In the genomic region with DNA sequence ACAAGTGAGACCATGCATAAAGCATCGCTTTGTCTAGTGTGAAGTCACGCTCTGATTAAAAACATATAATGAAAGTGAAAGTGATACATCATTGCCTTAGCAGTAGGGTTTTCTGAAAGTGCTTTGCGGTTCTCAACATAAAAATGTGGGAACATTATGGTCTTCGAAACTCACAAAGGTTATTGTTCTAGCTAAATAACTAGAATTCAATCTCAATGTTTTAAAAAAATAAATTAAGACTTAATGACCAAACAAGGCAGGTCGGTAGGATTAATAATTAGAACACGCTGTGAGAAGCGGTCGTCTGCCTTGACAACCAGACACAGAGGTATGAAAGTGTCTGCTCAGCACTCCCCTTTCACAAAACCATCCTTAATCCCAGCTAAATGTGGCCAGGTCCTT, we compare ENCODE assay signal across 1 cellular context.
TF ChIP-seq lines count a peak whose summit lies in the region.

No MANE protein-coding gene starts in this region.

TF ChIP-seq in GM12878, 131 proteins besides CTCF, POLR2A, EP300 and RAD21 (continued from another document and continues in another):
- TF ChIP-seq, protein P1, sequence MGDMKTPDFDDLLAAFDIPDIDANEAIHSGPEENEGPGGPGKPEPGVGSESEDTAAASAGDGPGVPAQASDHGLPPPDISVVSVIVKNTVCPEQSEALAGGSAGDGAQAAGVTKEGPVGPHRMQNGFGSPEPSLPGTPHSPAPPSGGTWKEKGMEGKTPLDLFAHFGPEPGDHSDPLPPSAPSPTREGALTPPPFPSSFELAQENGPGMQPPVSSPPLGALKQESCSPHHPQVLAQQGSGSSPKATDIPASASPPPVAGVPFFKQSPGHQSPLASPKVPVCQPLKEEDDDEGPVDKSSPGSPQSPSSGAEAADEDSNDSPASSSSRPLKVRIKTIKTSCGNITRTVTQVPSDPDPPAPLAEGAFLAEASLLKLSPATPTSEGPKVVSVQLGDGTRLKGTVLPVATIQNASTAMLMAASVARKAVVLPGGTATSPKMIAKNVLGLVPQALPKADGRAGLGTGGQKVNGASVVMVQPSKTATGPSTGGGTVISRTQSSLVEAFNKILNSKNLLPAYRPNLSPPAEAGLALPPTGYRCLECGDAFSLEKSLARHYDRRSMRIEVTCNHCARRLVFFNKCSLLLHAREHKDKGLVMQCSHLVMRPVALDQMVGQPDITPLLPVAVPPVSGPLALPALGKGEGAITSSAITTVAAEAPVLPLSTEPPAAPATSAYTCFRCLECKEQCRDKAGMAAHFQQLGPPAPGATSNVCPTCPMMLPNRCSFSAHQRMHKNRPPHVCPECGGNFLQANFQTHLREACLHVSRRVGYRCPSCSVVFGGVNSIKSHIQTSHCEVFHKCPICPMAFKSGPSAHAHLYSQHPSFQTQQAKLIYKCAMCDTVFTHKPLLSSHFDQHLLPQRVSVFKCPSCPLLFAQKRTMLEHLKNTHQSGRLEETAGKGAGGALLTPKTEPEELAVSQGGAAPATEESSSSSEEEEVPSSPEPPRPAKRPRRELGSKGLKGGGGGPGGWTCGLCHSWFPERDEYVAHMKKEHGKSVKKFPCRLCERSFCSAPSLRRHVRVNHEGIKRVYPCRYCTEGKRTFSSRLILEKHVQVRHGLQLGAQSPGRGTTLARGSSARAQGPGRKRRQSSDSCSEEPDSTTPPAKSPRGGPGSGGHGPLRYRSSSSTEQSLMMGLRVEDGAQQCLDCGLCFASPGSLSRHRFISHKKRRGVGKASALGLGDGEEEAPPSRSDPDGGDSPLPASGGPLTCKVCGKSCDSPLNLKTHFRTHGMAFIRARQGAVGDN (IDR thresholded peaks at IDR 0.05), result no peak
- TF ChIP-seq TCF7 (IDR thresholded peaks at IDR 0.05; ENCODE audit: borderline replicate concordance) (no peak), NBN (IDR thresholded peaks at IDR 0.05) (no peak), STAT3 (IDR thresholded peaks at IDR 0.05; ENCODE audit: low read depth, low read length) (no peak), SPI1 (IDR thresholded peaks at IDR 0.05; ENCODE audit: borderline replicate concordance, insufficient read depth, low read depth, low read length) (no peak), ASH2L (IDR thresholded peaks at IDR 0.05; ENCODE audit: borderline replicate concordance, low read depth) (no peak), SUZ12 (IDR thresholded peaks at IDR 0.05; ENCODE audit: unreplicated experiment) (no peak), BRCA1 (IDR thresholded peaks at IDR 0.05; ENCODE audit: low read depth, low read length) (no peak), TBL1XR1 (IDR thresholded peaks at IDR 0.05; ENCODE audit: low read depth, low read length) (no peak), RCOR1 (conservative IDR thresholded peaks at IDR 0.05; ENCODE audit: low read depth, low read length) (no peak), RB1 (IDR thresholded peaks at IDR 0.05; ENCODE audit: borderline replicate concordance) (no peak), POLR2AphosphoS2 (IDR thresholded peaks at IDR 0.05; ENCODE audit: low read depth, low read length) (no peak), JUND (IDR thresholded peaks at IDR 0.05; ENCODE audit: low read depth, low read length) (no peak), RELA (IDR thresholded peaks at IDR 0.05; ENCODE audit: borderline replicate concordance, partially characterized antibody) (no peak), SREBF1 (IDR thresholded peaks at IDR 0.05; ENCODE audit: low read length) (no peak), CHD4 (IDR thresholded peaks at IDR 0.05) (no peak), CBX5 (IDR thresholded peaks at IDR 0.05; ENCODE audit: low read depth) (no peak), BHLHE40 (IDR thresholded peaks at IDR 0.05; ENCODE audit: borderline replicate concordance in 1 of 2, low read depth in 2 of 2, low read length in 1 of 2) (peak; percentile 48 to 65; a peak in 2 of 4 replicates), DPF2 (IDR thresholded peaks at IDR 0.05) (0 out of 2 replicates have a peak, but pooled peaks have one; percentile 46), POLR2AphosphoS5 (IDR thresholded peaks at IDR 0.05; ENCODE audit: low read length) (no peak), ETV6 (conservative IDR thresholded peaks at IDR 0.05 in 1 of 2, IDR thresholded peaks at IDR 0.05 in 1 of 2; ENCODE audit: borderline replicate concordance in 1 of 2, low read depth in 1 of 2) (no peak), IRF4 (IDR thresholded peaks at IDR 0.05; ENCODE audit: low read depth, low read length) (0 out of 2 replicates have a peak, but pooled peaks have one; percentile 48), RUNX3 (IDR thresholded peaks at IDR 0.05; ENCODE audit: low read length) (peak; percentile 95), ZBED1 (IDR thresholded peaks at IDR 0.05; ENCODE audit: borderline replicate concordance) (no peak), SREBF2 (IDR thresholded peaks at IDR 0.05; ENCODE audit: low read length) (no peak), SRF (IDR thresholded peaks at IDR 0.05; ENCODE audit: low read depth in 2 of 2, low read length in 2 of 2) (no peak), KAT2A (conservative IDR thresholded peaks at IDR 0.05; ENCODE audit: control insufficient read depth, low read depth, low read length) (no peak), CREM (IDR thresholded peaks at IDR 0.05; ENCODE audit: low read depth) (no peak)
- TF ChIP-seq, protein P2, sequence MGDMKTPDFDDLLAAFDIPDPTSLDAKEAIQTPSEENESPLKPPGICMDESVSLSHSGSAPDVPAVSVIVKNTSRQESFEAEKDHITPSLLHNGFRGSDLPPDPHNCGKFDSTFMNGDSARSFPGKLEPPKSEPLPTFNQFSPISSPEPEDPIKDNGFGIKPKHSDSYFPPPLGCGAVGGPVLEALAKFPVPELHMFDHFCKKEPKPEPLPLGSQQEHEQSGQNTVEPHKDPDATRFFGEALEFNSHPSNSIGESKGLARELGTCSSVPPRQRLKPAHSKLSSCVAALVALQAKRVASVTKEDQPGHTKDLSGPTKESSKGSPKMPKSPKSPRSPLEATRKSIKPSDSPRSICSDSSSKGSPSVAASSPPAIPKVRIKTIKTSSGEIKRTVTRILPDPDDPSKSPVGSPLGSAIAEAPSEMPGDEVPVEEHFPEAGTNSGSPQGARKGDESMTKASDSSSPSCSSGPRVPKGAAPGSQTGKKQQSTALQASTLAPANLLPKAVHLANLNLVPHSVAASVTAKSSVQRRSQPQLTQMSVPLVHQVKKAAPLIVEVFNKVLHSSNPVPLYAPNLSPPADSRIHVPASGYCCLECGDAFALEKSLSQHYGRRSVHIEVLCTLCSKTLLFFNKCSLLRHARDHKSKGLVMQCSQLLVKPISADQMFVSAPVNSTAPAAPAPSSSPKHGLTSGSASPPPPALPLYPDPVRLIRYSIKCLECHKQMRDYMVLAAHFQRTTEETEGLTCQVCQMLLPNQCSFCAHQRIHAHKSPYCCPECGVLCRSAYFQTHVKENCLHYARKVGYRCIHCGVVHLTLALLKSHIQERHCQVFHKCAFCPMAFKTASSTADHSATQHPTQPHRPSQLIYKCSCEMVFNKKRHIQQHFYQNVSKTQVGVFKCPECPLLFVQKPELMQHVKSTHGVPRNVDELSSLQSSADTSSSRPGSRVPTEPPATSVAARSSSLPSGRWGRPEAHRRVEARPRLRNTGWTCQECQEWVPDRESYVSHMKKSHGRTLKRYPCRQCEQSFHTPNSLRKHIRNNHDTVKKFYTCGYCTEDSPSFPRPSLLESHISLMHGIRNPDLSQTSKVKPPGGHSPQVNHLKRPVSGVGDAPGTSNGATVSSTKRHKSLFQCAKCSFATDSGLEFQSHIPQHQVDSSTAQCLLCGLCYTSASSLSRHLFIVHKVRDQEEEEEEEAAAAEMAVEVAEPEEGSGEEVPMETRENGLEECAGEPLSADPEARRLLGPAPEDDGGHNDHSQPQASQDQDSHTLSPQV (IDR thresholded peaks at IDR 0.05), result no peak
- TF ChIP-seq, protein P3, sequence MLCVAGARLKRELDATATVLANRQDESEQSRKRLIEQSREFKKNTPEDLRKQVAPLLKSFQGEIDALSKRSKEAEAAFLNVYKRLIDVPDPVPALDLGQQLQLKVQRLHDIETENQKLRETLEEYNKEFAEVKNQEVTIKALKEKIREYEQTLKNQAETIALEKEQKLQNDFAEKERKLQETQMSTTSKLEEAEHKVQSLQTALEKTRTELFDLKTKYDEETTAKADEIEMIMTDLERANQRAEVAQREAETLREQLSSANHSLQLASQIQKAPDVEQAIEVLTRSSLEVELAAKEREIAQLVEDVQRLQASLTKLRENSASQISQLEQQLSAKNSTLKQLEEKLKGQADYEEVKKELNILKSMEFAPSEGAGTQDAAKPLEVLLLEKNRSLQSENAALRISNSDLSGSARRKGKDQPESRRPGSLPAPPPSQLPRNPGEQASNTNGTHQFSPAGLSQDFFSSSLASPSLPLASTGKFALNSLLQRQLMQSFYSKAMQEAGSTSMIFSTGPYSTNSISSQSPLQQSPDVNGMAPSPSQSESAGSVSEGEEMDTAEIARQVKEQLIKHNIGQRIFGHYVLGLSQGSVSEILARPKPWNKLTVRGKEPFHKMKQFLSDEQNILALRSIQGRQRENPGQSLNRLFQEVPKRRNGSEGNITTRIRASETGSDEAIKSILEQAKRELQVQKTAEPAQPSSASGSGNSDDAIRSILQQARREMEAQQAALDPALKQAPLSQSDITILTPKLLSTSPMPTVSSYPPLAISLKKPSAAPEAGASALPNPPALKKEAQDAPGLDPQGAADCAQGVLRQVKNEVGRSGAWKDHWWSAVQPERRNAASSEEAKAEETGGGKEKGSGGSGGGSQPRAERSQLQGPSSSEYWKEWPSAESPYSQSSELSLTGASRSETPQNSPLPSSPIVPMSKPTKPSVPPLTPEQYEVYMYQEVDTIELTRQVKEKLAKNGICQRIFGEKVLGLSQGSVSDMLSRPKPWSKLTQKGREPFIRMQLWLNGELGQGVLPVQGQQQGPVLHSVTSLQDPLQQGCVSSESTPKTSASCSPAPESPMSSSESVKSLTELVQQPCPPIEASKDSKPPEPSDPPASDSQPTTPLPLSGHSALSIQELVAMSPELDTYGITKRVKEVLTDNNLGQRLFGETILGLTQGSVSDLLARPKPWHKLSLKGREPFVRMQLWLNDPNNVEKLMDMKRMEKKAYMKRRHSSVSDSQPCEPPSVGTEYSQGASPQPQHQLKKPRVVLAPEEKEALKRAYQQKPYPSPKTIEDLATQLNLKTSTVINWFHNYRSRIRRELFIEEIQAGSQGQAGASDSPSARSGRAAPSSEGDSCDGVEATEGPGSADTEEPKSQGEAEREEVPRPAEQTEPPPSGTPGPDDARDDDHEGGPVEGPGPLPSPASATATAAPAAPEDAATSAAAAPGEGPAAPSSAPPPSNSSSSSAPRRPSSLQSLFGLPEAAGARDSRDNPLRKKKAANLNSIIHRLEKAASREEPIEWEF (IDR thresholded peaks at IDR 0.05; ENCODE audit: insufficient replicate concordance, low read depth, low read length), result no peak
- TF ChIP-seq, protein P4, sequence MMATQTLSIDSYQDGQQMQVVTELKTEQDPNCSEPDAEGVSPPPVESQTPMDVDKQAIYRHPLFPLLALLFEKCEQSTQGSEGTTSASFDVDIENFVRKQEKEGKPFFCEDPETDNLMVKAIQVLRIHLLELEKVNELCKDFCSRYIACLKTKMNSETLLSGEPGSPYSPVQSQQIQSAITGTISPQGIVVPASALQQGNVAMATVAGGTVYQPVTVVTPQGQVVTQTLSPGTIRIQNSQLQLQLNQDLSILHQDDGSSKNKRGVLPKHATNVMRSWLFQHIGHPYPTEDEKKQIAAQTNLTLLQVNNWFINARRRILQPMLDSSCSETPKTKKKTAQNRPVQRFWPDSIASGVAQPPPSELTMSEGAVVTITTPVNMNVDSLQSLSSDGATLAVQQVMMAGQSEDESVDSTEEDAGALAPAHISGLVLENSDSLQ (IDR thresholded peaks at IDR 0.05), result no peak
- TF ChIP-seq, protein P5, sequence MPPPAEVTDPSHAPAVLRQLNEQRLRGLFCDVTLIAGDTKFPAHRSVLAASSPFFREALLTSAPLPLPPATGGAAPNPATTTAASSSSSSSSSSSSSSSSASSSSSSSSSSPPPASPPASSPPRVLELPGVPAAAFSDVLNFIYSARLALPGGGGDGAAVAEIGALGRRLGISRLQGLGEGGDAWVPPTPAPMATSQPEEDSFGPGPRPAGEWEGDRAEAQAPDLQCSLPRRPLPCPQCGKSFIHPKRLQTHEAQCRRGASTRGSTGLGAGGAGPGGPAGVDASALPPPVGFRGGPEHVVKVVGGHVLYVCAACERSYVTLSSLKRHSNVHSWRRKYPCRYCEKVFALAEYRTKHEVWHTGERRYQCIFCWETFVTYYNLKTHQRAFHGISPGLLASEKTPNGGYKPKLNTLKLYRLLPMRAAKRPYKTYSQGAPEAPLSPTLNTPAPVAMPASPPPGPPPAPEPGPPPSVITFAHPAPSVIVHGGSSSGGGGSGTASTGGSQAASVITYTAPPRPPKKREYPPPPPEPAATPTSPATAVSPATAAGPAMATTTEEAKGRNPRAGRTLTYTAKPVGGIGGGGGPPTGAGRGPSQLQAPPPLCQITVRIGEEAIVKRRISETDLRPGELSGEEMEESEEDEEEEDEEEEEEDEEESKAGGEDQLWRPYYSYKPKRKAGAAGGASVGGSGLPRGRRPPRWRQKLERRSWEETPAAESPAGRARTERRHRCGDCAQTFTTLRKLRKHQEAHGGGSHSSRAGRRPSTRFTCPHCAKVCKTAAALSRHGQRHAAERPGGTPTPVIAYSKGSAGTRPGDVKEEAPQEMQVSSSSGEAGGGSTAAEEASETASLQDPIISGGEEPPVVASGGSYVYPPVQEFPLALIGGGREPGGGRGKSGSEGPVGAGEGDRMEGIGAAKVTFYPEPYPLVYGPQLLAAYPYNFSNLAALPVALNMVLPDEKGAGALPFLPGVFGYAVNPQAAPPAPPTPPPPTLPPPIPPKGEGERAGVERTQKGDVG (CRISPR knock-in tag; IDR thresholded peaks at IDR 0.05), result no peak
- TF ChIP-seq, protein P6, sequence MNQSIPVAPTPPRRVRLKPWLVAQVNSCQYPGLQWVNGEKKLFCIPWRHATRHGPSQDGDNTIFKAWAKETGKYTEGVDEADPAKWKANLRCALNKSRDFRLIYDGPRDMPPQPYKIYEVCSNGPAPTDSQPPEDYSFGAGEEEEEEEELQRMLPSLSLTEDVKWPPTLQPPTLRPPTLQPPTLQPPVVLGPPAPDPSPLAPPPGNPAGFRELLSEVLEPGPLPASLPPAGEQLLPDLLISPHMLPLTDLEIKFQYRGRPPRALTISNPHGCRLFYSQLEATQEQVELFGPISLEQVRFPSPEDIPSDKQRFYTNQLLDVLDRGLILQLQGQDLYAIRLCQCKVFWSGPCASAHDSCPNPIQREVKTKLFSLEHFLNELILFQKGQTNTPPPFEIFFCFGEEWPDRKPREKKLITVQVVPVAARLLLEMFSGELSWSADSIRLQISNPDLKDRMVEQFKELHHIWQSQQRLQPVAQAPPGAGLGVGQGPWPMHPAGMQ (IDR thresholded peaks at IDR 0.05; ENCODE audit: borderline replicate concordance), result no peak
- TF ChIP-seq, protein P7, sequence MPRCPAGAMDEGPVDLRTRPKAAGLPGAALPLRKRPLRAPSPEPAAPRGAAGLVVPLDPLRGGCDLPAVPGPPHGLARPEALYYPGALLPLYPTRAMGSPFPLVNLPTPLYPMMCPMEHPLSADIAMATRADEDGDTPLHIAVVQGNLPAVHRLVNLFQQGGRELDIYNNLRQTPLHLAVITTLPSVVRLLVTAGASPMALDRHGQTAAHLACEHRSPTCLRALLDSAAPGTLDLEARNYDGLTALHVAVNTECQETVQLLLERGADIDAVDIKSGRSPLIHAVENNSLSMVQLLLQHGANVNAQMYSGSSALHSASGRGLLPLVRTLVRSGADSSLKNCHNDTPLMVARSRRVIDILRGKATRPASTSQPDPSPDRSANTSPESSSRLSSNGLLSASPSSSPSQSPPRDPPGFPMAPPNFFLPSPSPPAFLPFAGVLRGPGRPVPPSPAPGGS (IDR thresholded peaks at IDR 0.05; ENCODE audit: borderline replicate concordance, insufficient read depth, low read depth, low read length, poor library complexity, severe bottlenecking), result no peak
- TF ChIP-seq, protein P8, sequence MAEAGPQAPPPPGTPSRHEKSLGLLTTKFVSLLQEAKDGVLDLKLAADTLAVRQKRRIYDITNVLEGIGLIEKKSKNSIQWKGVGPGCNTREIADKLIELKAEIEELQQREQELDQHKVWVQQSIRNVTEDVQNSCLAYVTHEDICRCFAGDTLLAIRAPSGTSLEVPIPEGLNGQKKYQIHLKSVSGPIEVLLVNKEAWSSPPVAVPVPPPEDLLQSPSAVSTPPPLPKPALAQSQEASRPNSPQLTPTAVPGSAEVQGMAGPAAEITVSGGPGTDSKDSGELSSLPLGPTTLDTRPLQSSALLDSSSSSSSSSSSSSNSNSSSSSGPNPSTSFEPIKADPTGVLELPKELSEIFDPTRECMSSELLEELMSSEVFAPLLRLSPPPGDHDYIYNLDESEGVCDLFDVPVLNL (IDR thresholded peaks at IDR 0.05; ENCODE audit: low read depth, low read length), result no peak
